ENCODE assay signal across 8 cellular contexts in genomic region chr1:53220962-53221286, GRCh38. TPM values are rescaled to one million over a fixed set of nuclear protein-coding genes. Genes with fewer than 3 reads are reported as not detected.
A peak's percentile ranks its signal among the peaks of the same experiment; 100 is the strongest.
DNase-seq lines count a peak whose midpoint lies in the region; ATAC-seq and TF ChIP-seq lines count a peak whose summit lies in the region.

No MANE protein-coding gene starts in this region.

- peak overlapping the region; percentile 93 for H3K27ac ChIP-seq in 22Rv1
- H3K27ac ChIP-seq in IMR-90 (ENCODE audit: insufficient read depth, low read length), result peak overlapping the region; percentile 93

- H4K5ac ChIP-seq in IMR-90 (ENCODE audit: low read depth, low read length), result peak overlapping the region; percentile 100

- TF ChIP-seq POLR2A in IMR-90 (IDR thresholded peaks at IDR 0.05; ENCODE audit: low read depth, low read length), result no peak

- H2BK20ac ChIP-seq in IMR-90 (ENCODE audit: low read depth, low read length), result 0 out of 2 replicates have a peak overlapping the region, but pooled peaks have one; percentile 8

- peak overlapping the region; percentile 92 for H3K4me3 Mint-ChIP-seq in central memory CD8-positive, alpha-beta T cell

- peaks cover 21% of the 10 kb centered on the region for H3K9me1 ChIP-seq in IMR-90 (ENCODE audit: insufficient read depth, low read length)

- H3K4ac ChIP-seq in IMR-90 (ENCODE audit: low read depth, low read length), result peak overlapping the region; percentile 98

- H4K20me1 ChIP-seq in IMR-90 (ENCODE audit: insufficient read depth, low read length), result no peaks in the 10 kb centered on the region

- no peak overlapping the region for H2BK120ac ChIP-seq in IMR-90 (ENCODE audit: low read depth, low read length)

- CTCF ChIA-PET in IMR-90 (lab: Yijun Ruan, JAX), result no interaction called here

- dilution Hi-C loops in IMR-90 (cut with HindIII; ENCODE audit: low sequenced_read_pairs, unreplicated experiment), result no loop called here

- POLR2A ChIA-PET in IMR-90 (lab: Charles Lee; ENCODE audit: unreplicated experiment), result no interaction called here

- H3K27me3 ChIP-seq in IMR-90 (ENCODE audit: control insufficient read depth, insufficient read depth, low read length), result no peaks in the 10 kb centered on the region
- H3K27me3 ChIP-seq in mucosa of stomach (ENCODE audit: control insufficient read depth, insufficient read depth, low read length), result no peaks in the 10 kb centered on the region

- peak overlapping the region; percentile 97 to 99 for H4K8ac ChIP-seq in IMR-90 (ENCODE audit: low read depth in 2 of 2, low read length in 2 of 2)

- H3K4me2 ChIP-seq in IMR-90 (ENCODE audit: low read depth, low read length), result peak overlapping the region; percentile 99

- in situ Hi-C loops in IMR-90 (cut with MboI; ENCODE audit: low sequenced_read_pairs), result no loop called here

- DNase-seq in IMR-90, result no peak
- DNase-seq in central memory CD8-positive, alpha-beta T cell (ENCODE audit: low spot score in 2 of 2), result no peak
- DNase-seq in NOMO-1 treated with dmso at 0.1 percent for 144 hours (lab: John Stamatoyannopoulos, UW; ENCODE audit: unreplicated experiment), result no peak
- DNase-seq in retina, result no peak
- no peak for DNase-seq in NCI-H1092 treated with DMSO at 0.1 percent for 48 hours (lab: John Stamatoyannopoulos, UW)
- no peak for DNase-seq in COLO829 (ENCODE audit: low spot score)

- peak overlapping the region; percentile 64 for H3K56ac ChIP-seq in IMR-90 (ENCODE audit: extremely low read depth, insufficient read depth, low read length)

- H2AFZ ChIP-seq in IMR-90 (replicated peaks; ENCODE audit: low read length, poor library complexity), result peak overlapping the region; percentile 99

- H3K18ac ChIP-seq in IMR-90 (ENCODE audit: low read depth, low read length), result peak overlapping the region; percentile 82; the same call in 1 of the 2 replicates

- H4K91ac ChIP-seq in IMR-90 (ENCODE audit: insufficient read depth, low read depth, low read length), result peak overlapping the region; percentile 89

- H3K23ac ChIP-seq in IMR-90 (ENCODE audit: low read depth, low read length), result peak overlapping the region; percentile 91

- H3K9ac ChIP-seq in IMR-90 (ENCODE audit: low read depth, low read length), result peak overlapping the region; percentile 97
- H3K9ac ChIP-seq in mucosa of stomach (ENCODE audit: low read length), result peak overlapping the region; percentile 79

- H3K4me1 Mint-ChIP-seq in central memory CD8-positive, alpha-beta T cell, result peaks cover 24% of the 10 kb centered on the region

- no peak for TF ChIP-seq RAD21 in IMR-90 (IDR thresholded peaks at IDR 0.05; ENCODE audit: low read length)

- TF ChIP-seq CTCF in 22Rv1 (IDR thresholded peaks at IDR 0.05) (no peak), IMR-90 (conservative IDR thresholded peaks at IDR 0.05; ENCODE audit: low read depth, low read length) (no peak)

- peak overlapping the region; percentile 98 for H2AK5ac ChIP-seq in IMR-90 (ENCODE audit: low read depth, low read length)

- H2AK9ac ChIP-seq in IMR-90 (replicated peaks; ENCODE audit: low read depth, low read length, poor library complexity), result peak overlapping the region; percentile 98

- H3K36me3 Mint-ChIP-seq in central memory CD8-positive, alpha-beta T cell (ENCODE audit: insufficient read depth), result peaks cover 14% of the 10 kb centered on the region

- H2BK5ac ChIP-seq in IMR-90 (ENCODE audit: low read depth, low read length, poor library complexity, severe bottlenecking), result peak overlapping the region; percentile 95

- no peaks in the 10 kb centered on the region for H3K9me3 Mint-ChIP-seq in central memory CD8-positive, alpha-beta T cell

- no peaks in the 10 kb centered on the region for H3K9me3 ChIP-seq in IMR-90 (ENCODE audit: control insufficient read depth, insufficient read depth, low read length)
- H3K9me3 ChIP-seq in mucosa of stomach (ENCODE audit: control insufficient read depth, low read length), result no peaks in the 10 kb centered on the region

- 50% methylated on average over 1 of the region's 3 CpGs; no CpG with 5 or more reads in 1 of the 2 experiments for WGBS in IMR-90 (ENCODE audit: extremely low coverage in 2 of 2, insufficient read length in 1 of 2), 2 experiments

- H3K14ac ChIP-seq in IMR-90 (replicated peaks; ENCODE audit: low read depth, low read length), result peak overlapping the region; percentile 99

- peak overlapping the region; percentile 93 for H3K27ac Mint-ChIP-seq in central memory CD8-positive, alpha-beta T cell (ENCODE audit: low read depth)

- peak overlapping the region; percentile 98 for H3K4me3 ChIP-seq in IMR-90 (ENCODE audit: insufficient read depth, low read depth, low read length)
- H3K4me3 ChIP-seq in mucosa of stomach (ENCODE audit: low read length), result peak overlapping the region; percentile 85

- H3K79me1 ChIP-seq in IMR-90 (ENCODE audit: low read depth in 1 of 2, low read length in 2 of 2), result peaks cover 19 to 36% of the 10 kb centered on the region in 2 experiments

- BruUV-seq in IMR-90 (replicated peaks; lab: Mats Ljungman, UMichigan), result no TSS peak

- 0 out of 3 replicates have a peak overlapping the region, but pooled peaks have one; percentile 8 for H2BK15ac ChIP-seq in IMR-90 (ENCODE audit: low read depth, low read length)

- intact Hi-C loops in IMR-90 (cut with micrococcal nuclease), result no loop called here

- peaks cover 16% of the 10 kb centered on the region for H3K36me3 ChIP-seq in IMR-90 (ENCODE audit: control insufficient read depth, insufficient read depth, low read length)
- no peaks in the 10 kb centered on the region for H3K36me3 ChIP-seq in mucosa of stomach (ENCODE audit: control insufficient read depth, insufficient read depth, low read length)

- no peaks in the 10 kb centered on the region for H3K27me3 Mint-ChIP-seq in central memory CD8-positive, alpha-beta T cell

- ATAC-seq in IMR-90 (ENCODE audit: low read depth), result no peak
- no peak for ATAC-seq in central memory CD8-positive, alpha-beta T cell (replicated peaks; ENCODE audit: extremely low read depth, poor library complexity, severe bottlenecking)

- H3K4me1 ChIP-seq in IMR-90 (ENCODE audit: control insufficient read depth, insufficient read depth, low read length) (peaks cover 8% of the 10 kb centered on the region), mucosa of stomach (ENCODE audit: control insufficient read depth, insufficient read depth, low read length) (peaks cover 13% of the 10 kb centered on the region)

TF ChIP-seq in IMR-90, 13 proteins besides CTCF, POLR2A, EP300 and RAD21:
- TF ChIP-seq MXI1 (IDR thresholded peaks at IDR 0.05; ENCODE audit: borderline replicate concordance, low read depth, low read length) (no peak), RCOR1 (IDR thresholded peaks at IDR 0.05; ENCODE audit: insufficient replicate concordance, low read length) (no peak), BHLHE40 (IDR thresholded peaks at IDR 0.05; ENCODE audit: low read depth, low read length) (no peak), NFE2L2 (IDR thresholded peaks at IDR 0.05; ENCODE audit: low read depth, low read length) (no peak), FOS (IDR thresholded peaks at IDR 0.05; ENCODE audit: low read depth, low read length) (no peak), CEBPB (IDR thresholded peaks at IDR 0.05; ENCODE audit: low read depth, low read length) (no peak), CHD1 (IDR thresholded peaks at IDR 0.05; ENCODE audit: low read depth, low read length) (no peak), SMC3 (IDR thresholded peaks at IDR 0.05; ENCODE audit: low read depth, low read length) (no peak), MAZ (IDR thresholded peaks at IDR 0.05; ENCODE audit: borderline replicate concordance, low read depth, low read length) (no peak), RFX5 (IDR thresholded peaks at IDR 0.05; ENCODE audit: low read depth, low read length) (no peak), MAFK (IDR thresholded peaks at IDR 0.05; ENCODE audit: low read depth, low read length) (no peak)
- TF ChIP-seq, protein P1, sequence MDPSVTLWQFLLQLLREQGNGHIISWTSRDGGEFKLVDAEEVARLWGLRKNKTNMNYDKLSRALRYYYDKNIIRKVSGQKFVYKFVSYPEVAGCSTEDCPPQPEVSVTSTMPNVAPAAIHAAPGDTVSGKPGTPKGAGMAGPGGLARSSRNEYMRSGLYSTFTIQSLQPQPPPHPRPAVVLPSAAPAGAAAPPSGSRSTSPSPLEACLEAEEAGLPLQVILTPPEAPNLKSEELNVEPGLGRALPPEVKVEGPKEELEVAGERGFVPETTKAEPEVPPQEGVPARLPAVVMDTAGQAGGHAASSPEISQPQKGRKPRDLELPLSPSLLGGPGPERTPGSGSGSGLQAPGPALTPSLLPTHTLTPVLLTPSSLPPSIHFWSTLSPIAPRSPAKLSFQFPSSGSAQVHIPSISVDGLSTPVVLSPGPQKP (IDR thresholded peaks at IDR 0.05; ENCODE audit: borderline replicate concordance, low read depth, low read length), result no peak
- TF ChIP-seq, protein P2, sequence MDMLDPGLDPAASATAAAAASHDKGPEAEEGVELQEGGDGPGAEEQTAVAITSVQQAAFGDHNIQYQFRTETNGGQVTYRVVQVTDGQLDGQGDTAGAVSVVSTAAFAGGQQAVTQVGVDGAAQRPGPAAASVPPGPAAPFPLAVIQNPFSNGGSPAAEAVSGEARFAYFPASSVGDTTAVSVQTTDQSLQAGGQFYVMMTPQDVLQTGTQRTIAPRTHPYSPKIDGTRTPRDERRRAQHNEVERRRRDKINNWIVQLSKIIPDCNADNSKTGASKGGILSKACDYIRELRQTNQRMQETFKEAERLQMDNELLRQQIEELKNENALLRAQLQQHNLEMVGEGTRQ (IDR thresholded peaks at IDR 0.05; ENCODE audit: low read depth, low read length), result no peak

RNA-seq across cellular contexts. Expression of gene CZIB, which starts 0.5 kb away (rescaled TPM):
- total RNA-seq in IMR-90 (2012; rRNA removed), result 37.5 and 41.0 TPM in 2 replicates
- 55.5 and 58.9 TPM in 2 replicates for polyA plus RNA-seq in IMR-90 (2012; rRNA removed)
- polyA plus RNA-seq in IMR-90 (2012; cell fraction: cytosol; rRNA removed), result 29.8 and 38.7 TPM in 2 replicates
- polyA plus RNA-seq in IMR-90 (2012; cell fraction: nucleus; rRNA removed; ENCODE audit: low replicate concordance), result 40.0 and 112 TPM in 2 replicates

RNA-seq across cellular contexts. Expression of gene MAGOH, which starts 17.4 kb away (rescaled TPM):
- 3.8 and 26.4 TPM in 2 replicates for total RNA-seq in IMR-90 (2012; rRNA removed)
- 19.0 and 26.3 TPM in 2 replicates for polyA plus RNA-seq in IMR-90 (2012; rRNA removed)
- 2.2 and 3.2 TPM in 2 replicates for polyA plus RNA-seq in IMR-90 (2012; cell fraction: cytosol; rRNA removed)
- polyA plus RNA-seq in IMR-90 (2012; cell fraction: nucleus; rRNA removed; ENCODE audit: low replicate concordance), result 0.38 and 5.7 TPM in 2 replicates

RNA-seq across cellular contexts. Expression of gene CPT2, which starts 24.3 kb away (rescaled TPM):
- total RNA-seq in IMR-90 (2012; rRNA removed), result 14.2 and 16.0 TPM in 2 replicates
- 13.6 and 15.8 TPM in 2 replicates for polyA plus RNA-seq in IMR-90 (2012; rRNA removed)
- 7.7 and 11.3 TPM in 2 replicates for polyA plus RNA-seq in IMR-90 (2012; cell fraction: cytosol; rRNA removed)
- polyA plus RNA-seq in IMR-90 (2012; cell fraction: nucleus; rRNA removed; ENCODE audit: low replicate concordance), result 5.3 and 8.3 TPM in 2 replicates
